22 cellular contexts compared by ENCODE assay signal in genomic region chr16:19093631-19094541, GRCh38. TPM values are rescaled to one million over a fixed set of nuclear protein-coding genes. Genes with fewer than 3 reads are reported as not detected.
DNase-seq lines count a peak whose midpoint lies in the region; ATAC-seq, FAIRE-seq and TF ChIP-seq lines count a peak whose summit lies in the region.
"Had no signal": no experiment of that assay in that cellular context is flagged by ENCODE, and none has a peak within 500 bp of the region (broad histone marks: within the 10 kb centered on the region; RNA-seq: fewer than 3 reads in every experiment).

No MANE protein-coding gene starts in this region.

- H4K20me1 ChIP-seq in PC-9 (ENCODE audit: insufficient read depth) = no peaks in the 10 kb centered on the region
- H4K20me1 ChIP-seq in HepG2 (ENCODE audit: insufficient read depth, low read length) = no peaks in the 10 kb centered on the region

- no peak overlapping the region for H3K27ac Mint-ChIP-seq in activated T-cell treated with anti-CD3 and anti-CD28 coated beads, Interleukin-2, amount 50 U/mL, for 24 hours
- H3K27ac Mint-ChIP-seq: B cell, T-cell had no signal

- no peak for TF ChIP-seq RAD21 in HepG2 (CRISPR knock-in tag; IDR thresholded peaks at IDR 0.05)

- in situ Hi-C loops in HepG2 (cut with HindIII; ENCODE audit: extremely low pct_ligation_motif_present, low pct_unique_long_range_greater_than_20kb) = no loop called here

- ATAC-seq in activated T-cell treated with anti-CD3 and anti-CD28 coated beads, Interleukin-2, amount 50 U/mL, for 4 hours = no peak
- peak; percentile 78 for ATAC-seq in HepG2
- ATAC-seq: T-cell had no signal

- H3K79me2 ChIP-seq in PC-9 (ENCODE audit: low read depth) = peaks cover 42% of the 10 kb centered on the region
- H3K79me2 ChIP-seq in HepG2 (ENCODE audit: insufficient read depth, low read length) = no peaks in the 10 kb centered on the region

- POLR2A ChIA-PET in PC-9 (lab: Charles Lee; ENCODE audit: unreplicated experiment) (interaction anchor here (0.6 to 1.1 kb wide), 6 partner anchors 14 to 229 kb away, joined by 3 to 13 read pairs (median 4); partner anchors contain the start of gene ITPRIPL2), HepG2 (lab: Yijun Ruan, JAX) (interaction anchor here (0.6 to 4.9 kb wide), 20 partner anchors 8 to 461 kb away, joined by 3 to 239 read pairs (median 6); partner anchors contain the start of genes ARL6IP1, COQ7, GDE1 and ITPRIPL2)

- H3K36me3 ChIP-seq in PC-9 (ENCODE audit: low read depth) (peaks cover 14% of the 10 kb centered on the region), HepG2 (replicated peaks in 1 of 2; ENCODE audit: control insufficient read depth in 1 of 2, insufficient read depth in 2 of 2, low read length in 2 of 2) (no peaks in the 10 kb centered on the region)

- no peak for TF ChIP-seq POLR2A in HepG2 (IDR thresholded peaks at IDR 0.05; ENCODE audit: insufficient read depth in 1 of 2, low read depth in 2 of 2, low read length in 2 of 2)
- TF ChIP-seq POLR2A in H54 (IDR thresholded peaks at IDR 0.05; ENCODE audit: low read depth, low read length) = no peak

- H3K27ac ChIP-seq in PC-9 = peak overlapping the region; percentile 98
- H3K27ac ChIP-seq in HepG2 (ENCODE audit: extremely low read length, insufficient read depth, low read length) = no peak overlapping the region
- H3K27ac ChIP-seq: HL-60, SK-N-MC had no signal

- H3K27me3 ChIP-seq in PC-9 (ENCODE audit: insufficient read depth, low read depth) = no peaks in the 10 kb centered on the region
- H3K27me3 ChIP-seq in HepG2 (ENCODE audit: control insufficient read depth in 1 of 2, insufficient read depth in 2 of 2, low read length in 2 of 2) = no peaks in the 10 kb centered on the region

- 37% methylated on average over 15 of the region's 15 CpGs for WGBS in HepG2 (ENCODE audit: low lambda C conversion rate)

- H3K9me3 ChIP-seq in PC-9 (ENCODE audit: insufficient read depth, low read depth) (no peaks in the 10 kb centered on the region), HepG2 (ENCODE audit: low read length) (0 out of 2 replicates have a peak, but pooled peaks cover 4% of the 10 kb centered on the region)

- no peak for TF ChIP-seq CTCF in PC-9 (conservative IDR thresholded peaks at IDR 0.05)
- 0 out of 2 replicates have a peak, but pooled peaks have one; percentile 2 for TF ChIP-seq CTCF in HepG2 (CRISPR knock-in tag; IDR thresholded peaks at IDR 0.05)

- DNase-seq in activated T-cell treated with anti-CD3 and anti-CD28 coated beads, Interleukin-2, amount 50 U/mL, for 24 hours = peak; percentile 8
- DNase-seq in activated T-cell treated with anti-CD3 and anti-CD28 coated beads, Interleukin-2, amount 50 U/mL, for 4 hours = no peak
- DNase-seq in PC-9 (no peak), HepG2 (ENCODE audit: low spot score) (peak; percentile 66), NCI-H2227 treated with DMSO at 0.1 percent for 48 hours (lab: John Stamatoyannopoulos, UW) (no peak), NCI-H526 (lab: John Stamatoyannopoulos, UW) (no peak), H54 (ENCODE audit: insufficient read length, low spot score) (no peak), activated gamma-delta T cell treated with Interleukin-2 at 50 U/mL for 16 hours (no peak)
- DNase-seq: 8988T, GDM1, GOT3, MM.1S, NCI-H1092 treated with DMSO at 0.1 percent for 48 hours, NCI-H1694, NCI-H2081 treated with DMSO at 0.1 percent for 48 hours, Right ventricle myocardium superior, T-cell had no signal

- intact Hi-C loops in PC-9 (cut with micrococcal nuclease; ENCODE audit: unreplicated experiment) = no loop called here
- intact Hi-C loops in HepG2 (cut with micrococcal nuclease; ENCODE audit: unreplicated experiment) = loop anchor here (2.0 kb wide), 1 partner anchor 19 kb away; the partner anchor contains the start of gene ITPRIPL2

- peaks cover 4% of the 10 kb centered on the region for H3K27me3 Mint-ChIP-seq in activated T-cell treated with anti-CD3 and anti-CD28 coated beads, Interleukin-2, amount 50 U/mL, for 24 hours
- H3K27me3 Mint-ChIP-seq in activated T-cell treated with anti-CD3 and anti-CD28 coated beads, Interleukin-2, amount 50 U/mL, for 4 hours (ENCODE audit: low read depth) = no peaks in the 10 kb centered on the region
- H3K27me3 Mint-ChIP-seq: B cell, IgD-negative memory B cell had no signal

- peaks cover 54% of the 10 kb centered on the region for H3F3A ChIP-seq in PC-9 (ENCODE audit: insufficient read depth, low read depth)

- peak overlapping the region; percentile 6; the same call in 1 of the 2 replicates for H3K9ac ChIP-seq in HepG2 (ENCODE audit: insufficient read depth, low read depth, low read length)

- 0 out of 4 replicates have a peak, but pooled peaks of 1 of the 2 experiments have one; percentile 18 for TF ChIP-seq EP300 in HepG2 (IDR thresholded peaks at IDR 0.05; ENCODE audit: low read depth in 2 of 2, low read length in 2 of 2)
- TF ChIP-seq EP300 in HepG2 (CRISPR knock-in tag; IDR thresholded peaks at IDR 0.05; ENCODE audit: borderline replicate concordance) = no peak

- no TSS peak for BruUV-seq in PC-9 (replicated peaks; lab: Mats Ljungman, UMichigan)
- BruUV-seq in HepG2 (replicated peaks; lab: Mats Ljungman, UMichigan) = no TSS peak

- H3K4me1 Mint-ChIP-seq in activated T-cell treated with anti-CD3 and anti-CD28 coated beads, Interleukin-2, amount 50 U/mL, for 24 hours (ENCODE audit: low read depth) = peaks cover 7% of the 10 kb centered on the region
- H3K4me1 Mint-ChIP-seq in activated T-cell treated with anti-CD3 and anti-CD28 coated beads, Interleukin-2, amount 50 U/mL, for 4 hours (ENCODE audit: low read depth) = peaks cover 5% of the 10 kb centered on the region

- H2AFZ ChIP-seq in PC-9 (no peak overlapping the region), HepG2 (ENCODE audit: low read length) (peak overlapping the region; percentile 7)

- no peak overlapping the region for H3K4me3 ChIP-seq in PC-9
- H3K4me3 ChIP-seq in HepG2 (replicated peaks in 1 of 3; ENCODE audit: insufficient read depth in 1 of 3, low read depth in 2 of 3, low read length in 3 of 3) = peak overlapping the region in 1 of 3 experiments; percentile 21; a peak in 2 of 6 replicates
- H3K4me3 ChIP-seq: SK-N-MC had no signal

- H3K9me3 Mint-ChIP-seq in activated T-cell treated with anti-CD3 and anti-CD28 coated beads, Interleukin-2, amount 50 U/mL, for 24 hours = peaks cover 14% of the 10 kb centered on the region
- peaks cover 10% of the 10 kb centered on the region for H3K9me3 Mint-ChIP-seq in activated T-cell treated with anti-CD3 and anti-CD28 coated beads, Interleukin-2, amount 50 U/mL, for 4 hours

- CTCF ChIA-PET in PC-9 (lab: Charles Lee) = interaction anchor here (0.6 to 0.8 kb wide), 3 partner anchors 113 to 300 kb away, joined by 3 to 6 read pairs (median 4); no protein-coding TSS in a partner anchor
- CTCF ChIA-PET in HepG2 (lab: Yijun Ruan, JAX; ENCODE audit: low intra/inter-chr PET ratio, low total read pairs) = interaction anchor here (1.3 kb wide), 1 partner anchor 7 kb away, joined by 5 read pairs; no protein-coding TSS in a partner anchor

- peak; percentile 72 for FAIRE-seq in HepG2 (lab: Jason Lieb, UNC)
- FAIRE-seq in H54 (lab: Jason Lieb, UNC) = no peak
- FAIRE-seq: RCC 7860 had no signal

- peaks cover 47% of the 10 kb centered on the region for H3K4me1 ChIP-seq in PC-9 (replicated peaks; ENCODE audit: insufficient read depth)
- peaks cover 40% of the 10 kb centered on the region for H3K4me1 ChIP-seq in HepG2 (ENCODE audit: insufficient read depth, low read length)

- no peak overlapping the region for H3K4me3 Mint-ChIP-seq in activated T-cell treated with anti-CD3 and anti-CD28 coated beads, Interleukin-2, amount 50 U/mL, for 24 hours
- no peak overlapping the region for H3K4me3 Mint-ChIP-seq in activated T-cell treated with anti-CD3 and anti-CD28 coated beads, Interleukin-2, amount 50 U/mL, for 4 hours
- H3K4me3 Mint-ChIP-seq: B cell, T-cell had no signal

- H3K4me2 ChIP-seq in PC-9 = peak overlapping the region; percentile 69
- H3K4me2 ChIP-seq in HepG2 (ENCODE audit: low read depth, low read length) = peak overlapping the region; percentile 73

- no peaks in the 10 kb centered on the region for H3K9me2 ChIP-seq in PC-9 (ENCODE audit: insufficient read depth)

- H3K36me3 Mint-ChIP-seq in activated T-cell treated with anti-CD3 and anti-CD28 coated beads, Interleukin-2, amount 50 U/mL, for 24 hours (ENCODE audit: low read depth) = no peaks in the 10 kb centered on the region
- no peaks in the 10 kb centered on the region for H3K36me3 Mint-ChIP-seq in activated T-cell treated with anti-CD3 and anti-CD28 coated beads, Interleukin-2, amount 50 U/mL, for 4 hours (ENCODE audit: insufficient read depth)

RNA-seq across cellular contexts. Expression of gene ITPRIPL2, which starts 19.9 kb away (rescaled TPM):
- 10 to 100 TPM in 1 of 3 donors, 1 to 10 TPM in 2; 6.0 to 12.3 (median 7.8) TPM for total RNA-seq in activated T-cell treated with anti-CD3 and anti-CD28 coated beads, Interleukin-2, amount 50 U/mL, for 4 hours
- total RNA-seq in PC-9 (2021) (117 and 142 TPM in 2 replicates), HepG2 (2016; rRNA removed; fragmentation: Illumina TruSeq; extraction: Trizol) (11.7 and 12.6 TPM in 2 replicates)
- total RNA-seq in HepG2 (2016; cell fraction: cytosol; rRNA removed; fragmentation: Illumina TruSeq; extraction: Trizol; ENCODE audit: low read depth) = 1.3 and 1.4 TPM in 2 replicates
- 9.9 and 12.5 TPM in 2 replicates for total RNA-seq in HepG2 (2016; cell fraction: insoluble cytoplasmic fraction; rRNA removed; fragmentation: Illumina TruSeq; extraction: Trizol)
- total RNA-seq in HepG2 (2016; cell fraction: membrane; rRNA removed; fragmentation: Illumina TruSeq; extraction: Trizol) = 6.5 and 6.9 TPM in 2 replicates
- 12.3 and 13.3 TPM in 2 replicates for total RNA-seq in HepG2 (2016; cell fraction: nucleus; rRNA removed; fragmentation: Illumina TruSeq; extraction: Trizol)
- polyA plus RNA-seq in HepG2 (2011; rRNA removed) = 5.9 and 7.6 TPM in 2 replicates
- 5.4 and 6.5 TPM in 2 replicates for polyA plus RNA-seq in HepG2 (2011; cell fraction: cytosol; rRNA removed)
- polyA plus RNA-seq in HepG2 (2011; cell fraction: nucleus; rRNA removed) = 13.1 and 13.2 TPM in 2 replicates
- polyA plus RNA-seq in HepG2 (2012) = 4.2 and 5.8 TPM in 2 replicates
- 0.55 and 0.58 TPM in 2 replicates for polyA plus RNA-seq in HepG2 (2016; cell fraction: cytosol; fragmentation: Illumina TruSeq; extraction: Trizol; ENCODE audit: low read depth)
- polyA plus RNA-seq in HepG2 (2016; cell fraction: insoluble cytoplasmic fraction; fragmentation: Illumina TruSeq; extraction: Trizol; ENCODE audit: low read depth) = 4.7 and 5.5 TPM in 2 replicates
- polyA plus RNA-seq in HepG2 (2016; cell fraction: membrane; fragmentation: Illumina TruSeq; extraction: Trizol; ENCODE audit: low read depth) = 1.4 and 1.5 TPM in 2 replicates
- 10.7 and 12.0 TPM in 2 replicates for polyA plus RNA-seq in HepG2 (2016; cell fraction: nucleus; fragmentation: Illumina TruSeq; extraction: Trizol; ENCODE audit: insufficient read depth, low read depth)
- 13.8 and 32.7 TPM in 2 replicates for polyA minus RNA-seq in HepG2 (2011; rRNA and poly(A)+ RNA removed; ENCODE audit: low replicate concordance)
- 17.7 TPM in 2 replicates for polyA minus RNA-seq in HepG2 (2011; cell fraction: cytosol; rRNA and poly(A)+ RNA removed)
- 13.6 and 16.7 TPM in 2 replicates for polyA minus RNA-seq in HepG2 (2011; cell fraction: nucleus; rRNA and poly(A)+ RNA removed)

RNA-seq across cellular contexts. Expression of gene COQ7, which starts 26.5 kb away (rescaled TPM):
- 10 to 100 TPM; 18.3 to 21.8 (median 20.4) TPM for total RNA-seq in activated T-cell treated with anti-CD3 and anti-CD28 coated beads, Interleukin-2, amount 50 U/mL, for 4 hours
- total RNA-seq in PC-9 (2021) (26.9 and 30.7 TPM in 2 replicates), HepG2 (2016; rRNA removed; fragmentation: Illumina TruSeq; extraction: Trizol) (45.7 and 50.6 TPM in 2 replicates)
- total RNA-seq in HepG2 (2016; cell fraction: cytosol; rRNA removed; fragmentation: Illumina TruSeq; extraction: Trizol; ENCODE audit: low read depth) = 8.3 and 9.3 TPM in 2 replicates
- total RNA-seq in HepG2 (2016; cell fraction: insoluble cytoplasmic fraction; rRNA removed; fragmentation: Illumina TruSeq; extraction: Trizol) = 42.0 and 58.8 TPM in 2 replicates
- total RNA-seq in HepG2 (2016; cell fraction: membrane; rRNA removed; fragmentation: Illumina TruSeq; extraction: Trizol) = 17.4 and 19.5 TPM in 2 replicates
- 25.7 and 30.2 TPM in 2 replicates for total RNA-seq in HepG2 (2016; cell fraction: nucleus; rRNA removed; fragmentation: Illumina TruSeq; extraction: Trizol)
- polyA plus RNA-seq in HepG2 (2011; rRNA removed) = 16.3 and 20.1 TPM in 2 replicates
- 22.4 and 24.8 TPM in 2 replicates for polyA plus RNA-seq in HepG2 (2011; cell fraction: cytosol; rRNA removed)
- polyA plus RNA-seq in HepG2 (2011; cell fraction: nucleus; rRNA removed) = 21.8 and 23.8 TPM in 2 replicates
- 20.0 and 27.9 TPM in 2 replicates for polyA plus RNA-seq in HepG2 (2012)
- 8.7 and 10.9 TPM in 2 replicates for polyA plus RNA-seq in HepG2 (2016; cell fraction: cytosol; fragmentation: Illumina TruSeq; extraction: Trizol; ENCODE audit: low read depth)
- polyA plus RNA-seq in HepG2 (2016; cell fraction: insoluble cytoplasmic fraction; fragmentation: Illumina TruSeq; extraction: Trizol; ENCODE audit: low read depth) = 48.9 and 53.9 TPM in 2 replicates
- 14.7 and 15.1 TPM in 2 replicates for polyA plus RNA-seq in HepG2 (2016; cell fraction: membrane; fragmentation: Illumina TruSeq; extraction: Trizol; ENCODE audit: low read depth)
- polyA plus RNA-seq in HepG2 (2016; cell fraction: nucleus; fragmentation: Illumina TruSeq; extraction: Trizol; ENCODE audit: insufficient read depth, low read depth) = 39.3 and 45.1 TPM in 2 replicates
- polyA minus RNA-seq in HepG2 (2011; rRNA and poly(A)+ RNA removed; ENCODE audit: low replicate concordance) = 14.1 and 24.6 TPM in 2 replicates
- polyA minus RNA-seq in HepG2 (2011; cell fraction: cytosol; rRNA and poly(A)+ RNA removed) = 13.8 and 14.6 TPM in 2 replicates
- polyA minus RNA-seq in HepG2 (2011; cell fraction: nucleus; rRNA and poly(A)+ RNA removed) = 52.5 and 60.9 TPM in 2 replicates

Comparison
In these comparisons a context has a peak if more than half of its experiments do, and no peak if none do; other contexts are left out.
1. DNase-seq: peak in activated T-cell treated with anti-CD3 and anti-CD28 coated beads, Interleukin-2, amount 50 U/mL, for 24 hours (single experiment) and HepG2 (single experiment); none in activated T-cell treated with anti-CD3 and anti-CD28 coated beads, Interleukin-2, amount 50 U/mL, for 4 hours (single experiment), PC-9 (0 of 2), NCI-H2227 treated with DMSO at 0.1 percent for 48 hours (single experiment), NCI-H526 (0 of 2), H54 (single experiment) and activated gamma-delta T cell treated with Interleukin-2 at 50 U/mL for 16 hours (single experiment).